Comparison of ENCODE assay signal across 24 cellular contexts in genomic region chr3:138725116-138725515, GRCh38.
"Had no signal": no experiment of that assay in that cellular context is flagged by ENCODE, and none has a peak within 500 bp of the region (broad histone marks: within the 10 kb centered on the region; RNA-seq: fewer than 3 reads in every experiment).

No MANE protein-coding gene starts in this region.

- H3K27ac ChIP-seq: coronary artery, epithelial cell of prostate, esophagus muscularis mucosa, left lung, ovary, psoas muscle, skin epidermis, spleen, testis, tibial artery had no signal

- H3K9me3 ChIP-seq: esophagus muscularis mucosa, left lung, ovary, psoas muscle, spleen, testis, tibial artery had no signal

- H3K27me3 ChIP-seq: esophagus muscularis mucosa, left lung, ovary, spleen, testis, tibial artery had no signal

- H3K4me1 ChIP-seq: psoas muscle, testis, tibial artery had no signal

- DNase-seq: effector memory CD8-positive, alpha-beta T cell; immature natural killer cell; kidney; left lung; naive thymus-derived CD4-positive, alpha-beta T cell; nephron progenitor cell; occipital lobe; ovary; posterior cingulate gyrus; psoas muscle; right cardiac atrium; spleen; stimulated activated CD4-positive, alpha-beta T cell treated with anti-CD3 and anti-CD28 coated beads, Interleukin-4, amount 100 ng/mL, for 4 hours; stimulated activated naive CD8-positive, alpha-beta T cell treated with anti-CD3 and anti-CD28 coated beads, Interleukin-15, Interleukin-2, amounts not matched to agents 100 U/mL and 50 U/mL, for 24 hours; testis; tibial artery had no signal

- H3K9me3 Mint-ChIP-seq: effector memory CD8-positive, alpha-beta T cell; naive thymus-derived CD4-positive, alpha-beta T cell; nephron progenitor cell; stimulated activated memory B cell treated with anti-CD40 and anti-IgM and Interleukin-4, amounts not matched to agents 10 μg/mL and 1 μg/mL and 100 μg/mL, for 72 hours; type B pancreatic cell had no signal

- H3K4me3 ChIP-seq: coronary artery, esophagus muscularis mucosa, left lung, ovary, psoas muscle, skin epidermis, spleen, testis, tibial artery had no signal

- H3K27me3 Mint-ChIP-seq: effector memory CD8-positive, alpha-beta T cell; naive thymus-derived CD4-positive, alpha-beta T cell; stimulated activated memory B cell treated with anti-CD40 and anti-IgM and Interleukin-4, amounts not matched to agents 10 μg/mL and 1 μg/mL and 100 μg/mL, for 72 hours; type B pancreatic cell had no signal

- FAIRE-seq: endometrium, frontal cortex, kidney had no signal

- ATAC-seq: effector memory CD8-positive, alpha-beta T cell; left lung; naive thymus-derived CD4-positive, alpha-beta T cell; psoas muscle; stimulated activated memory B cell treated with anti-CD40 and anti-IgM and Interleukin-4, amounts not matched to agents 10 μg/mL and 1 μg/mL and 100 μg/mL, for 72 hours; stimulated activated naive CD8-positive, alpha-beta T cell treated with anti-CD3 and anti-CD28 coated beads, Interleukin-15, Interleukin-2, amounts not matched to agents 100 U/mL and 50 U/mL, for 24 hours had no signal

- H3K4me3 Mint-ChIP-seq: effector memory CD8-positive, alpha-beta T cell; immature natural killer cell; naive thymus-derived CD4-positive, alpha-beta T cell; nephron progenitor cell; stimulated activated memory B cell treated with anti-CD40 and anti-IgM and Interleukin-4, amounts not matched to agents 10 μg/mL and 1 μg/mL and 100 μg/mL, for 72 hours; type B pancreatic cell had no signal

- H3K36me3 ChIP-seq: ovary had no signal

- H3K27ac Mint-ChIP-seq: immature natural killer cell; nephron progenitor cell; stimulated activated memory B cell treated with anti-CD40 and anti-IgM and Interleukin-4, amounts not matched to agents 10 μg/mL and 1 μg/mL and 100 μg/mL, for 72 hours; type B pancreatic cell had no signal
